Comparison of ENCODE assay signal across 8 cellular contexts in the genomic region with DNA sequence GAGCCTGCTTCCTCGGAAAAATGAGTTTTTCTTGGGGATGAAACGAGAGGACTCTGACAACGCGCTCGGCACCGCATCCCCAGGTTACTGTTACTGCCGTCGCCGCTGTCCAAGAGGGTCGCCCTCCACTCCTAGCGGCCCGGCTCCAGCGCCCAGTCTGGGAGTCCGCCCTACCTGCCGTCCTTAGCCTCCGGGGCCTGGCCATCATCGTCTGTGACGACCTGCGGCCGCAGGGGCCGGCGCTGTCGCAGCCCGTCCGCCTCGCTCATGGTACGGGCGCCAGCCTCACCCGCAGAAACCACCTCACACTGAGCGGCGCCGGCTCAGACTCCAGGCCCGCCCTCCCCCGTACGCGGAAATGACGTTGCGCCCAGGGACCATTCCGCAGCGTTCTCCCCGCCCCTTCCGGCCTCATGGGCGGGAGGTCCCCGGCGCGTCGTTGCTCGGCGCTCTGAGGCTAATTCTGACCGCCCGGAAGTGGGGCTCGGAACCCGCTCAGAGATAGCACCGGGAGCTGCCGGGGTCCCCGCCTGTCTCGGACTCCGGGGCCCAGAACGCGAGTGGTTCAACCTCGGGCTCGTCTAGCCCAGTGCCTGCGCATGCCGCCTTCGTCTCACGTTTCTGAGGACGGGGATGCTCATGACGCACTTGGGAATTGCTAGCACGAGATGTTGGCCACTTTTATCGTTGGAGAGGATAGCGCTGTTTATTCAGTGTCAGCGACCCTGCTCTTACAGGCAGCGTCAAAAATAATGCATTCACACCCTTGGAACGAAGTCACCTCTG. TPM values are rescaled to one million over a fixed set of nuclear protein-coding genes. Genes with fewer than 3 reads are reported as not detected.
DNase-seq lines count a peak whose midpoint lies in the region; ATAC-seq, FAIRE-seq and TF ChIP-seq lines count a peak whose summit lies in the region.

A gene with protein sequence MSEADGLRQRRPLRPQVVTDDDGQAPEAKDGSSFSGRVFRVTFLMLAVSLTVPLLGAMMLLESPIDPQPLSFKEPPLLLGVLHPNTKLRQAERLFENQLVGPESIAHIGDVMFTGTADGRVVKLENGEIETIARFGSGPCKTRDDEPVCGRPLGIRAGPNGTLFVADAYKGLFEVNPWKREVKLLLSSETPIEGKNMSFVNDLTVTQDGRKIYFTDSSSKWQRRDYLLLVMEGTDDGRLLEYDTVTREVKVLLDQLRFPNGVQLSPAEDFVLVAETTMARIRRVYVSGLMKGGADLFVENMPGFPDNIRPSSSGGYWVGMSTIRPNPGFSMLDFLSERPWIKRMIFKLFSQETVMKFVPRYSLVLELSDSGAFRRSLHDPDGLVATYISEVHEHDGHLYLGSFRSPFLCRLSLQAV (minus strand): TSS at position 332 of the 786 bp plus-strand sequence. CDS start 63 bp downstream, at position 269.

- H3K4me1 Mint-ChIP-seq in nephron progenitor cell, result peaks cover 43% of the 10 kb centered on the region
- H3K4me1 Mint-ChIP-seq in stimulated activated naive CD8-positive, alpha-beta T cell treated with anti-CD3 and anti-CD28 coated beads, Interleukin-15, amount 100 ng/mL, for 72 hours, result peaks cover 64% of the 10 kb centered on the region

- 0 out of 2 replicates have a peak, but pooled peaks cover 8% of the 10 kb centered on the region for H3K4me1 ChIP-seq in ES-I3 (ENCODE audit: insufficient read depth, low read length)

- peak; percentile 97 for ATAC-seq in stimulated activated naive CD8-positive, alpha-beta T cell treated with anti-CD3 and anti-CD28 coated beads, Interleukin-15, amount 100 ng/mL, for 72 hours

- no peaks in the 10 kb centered on the region for H3K36me3 Mint-ChIP-seq in nephron progenitor cell (ENCODE audit: low read depth)

- peaks cover 3% of the 10 kb centered on the region; the same call in 1 of the 2 replicates for H3K36me3 ChIP-seq in ES-I3 (ENCODE audit: insufficient read depth, low read length)

- H3K4me3 ChIP-seq in fibroblast of the aortic adventitia (ENCODE audit: low read depth, low read length), result peak within 1 kb of the TSS; percentile 95

- peak; percentile 98 for TF ChIP-seq POLR2A in H54 (IDR thresholded peaks at IDR 0.05; ENCODE audit: low read depth, low read length)
- TF ChIP-seq POLR2A in Raji (IDR thresholded peaks at IDR 0.05; ENCODE audit: insufficient read depth, low read depth, low read length), result peak; percentile 95

- H3K9me3 ChIP-seq in ES-I3 (ENCODE audit: control insufficient read depth, insufficient read depth, low read length), result no peaks in the 10 kb centered on the region

- H3K4me3 Mint-ChIP-seq in nephron progenitor cell, result peak within 1 kb of the TSS; percentile 98
- H3K4me3 Mint-ChIP-seq in stimulated activated naive CD8-positive, alpha-beta T cell treated with anti-CD3 and anti-CD28 coated beads, Interleukin-15, amount 100 ng/mL, for 72 hours, result peak within 1 kb of the TSS; percentile 81 to 97

- peaks cover 29% of the 10 kb centered on the region for H3K27me3 Mint-ChIP-seq in nephron progenitor cell (ENCODE audit: low read depth, poor library complexity)
- H3K27me3 Mint-ChIP-seq in stimulated activated naive CD8-positive, alpha-beta T cell treated with anti-CD3 and anti-CD28 coated beads, Interleukin-15, amount 100 ng/mL, for 72 hours, result no peaks in the 10 kb centered on the region

- no peaks in the 10 kb centered on the region for H3K9me3 Mint-ChIP-seq in nephron progenitor cell
- H3K9me3 Mint-ChIP-seq in stimulated activated naive CD8-positive, alpha-beta T cell treated with anti-CD3 and anti-CD28 coated beads, Interleukin-15, amount 100 ng/mL, for 72 hours, result no peaks in the 10 kb centered on the region

- H3K27ac Mint-ChIP-seq in nephron progenitor cell, result peak within 1 kb of the TSS; percentile 64
- peak within 1 kb of the TSS; percentile 96 to 98 for H3K27ac Mint-ChIP-seq in stimulated activated naive CD8-positive, alpha-beta T cell treated with anti-CD3 and anti-CD28 coated beads, Interleukin-15, amount 100 ng/mL, for 72 hours

- FAIRE-seq in H54 (lab: Jason Lieb, UNC), result no peak

- no peak for TF ChIP-seq CTCF in fibroblast of the aortic adventitia (IDR thresholded peaks at IDR 0.05; ENCODE audit: insufficient read depth, low read length)
- TF ChIP-seq CTCF in nephron progenitor cell (IDR thresholded peaks at IDR 0.05), result no peak

- H3K9ac ChIP-seq in ES-I3 (ENCODE audit: low read depth, low read length), result peak within 1 kb of the TSS; percentile 87

- peak; percentile 92 for DNase-seq in H54 (ENCODE audit: insufficient read length, low spot score)
- DNase-seq in LoVo (ENCODE audit: low spot score), result peak; percentile 96
- peak; percentile 99 for DNase-seq in activated effector memory CD4-positive, alpha-beta T cell treated with anti-CD3 and anti-CD28 coated beads, Interleukin-2, amount 50 U/mL, for 16 hours
- peak; percentile 87 for DNase-seq in fibroblast of the aortic adventitia (ENCODE audit: low read depth)
- peak; percentile 96 for DNase-seq in nephron progenitor cell
- peak; percentile 94 to 95 for DNase-seq in stimulated activated naive CD8-positive, alpha-beta T cell treated with anti-CD3 and anti-CD28 coated beads, Interleukin-15, amount 100 ng/mL, for 72 hours

RNA-seq across cellular contexts. Expression of the gene that starts here (rescaled TPM):
- total RNA-seq in fibroblast of the aortic adventitia (ENCODE audit: low replicate concordance), result 40.7 and 132 TPM in 2 replicates

Comparison
In these comparisons a context has a peak if more than half of its experiments do, and no peak if none do; other contexts are left out.
1. Peak in every context shown above with its lines: DNase-seq, ATAC-seq and H3K4me3 ChIP-seq.